Comparison of ENCODE assay signal across 1 cellular context in genomic region chr15:68691667-68692066, GRCh38.
TF ChIP-seq lines count a peak whose summit lies in the region.

No MANE protein-coding gene starts in this region.

TF ChIP-seq in SK-N-SH, 30 proteins besides CTCF, POLR2A, EP300 and RAD21 (continued from another document):
- TF ChIP-seq REST (IDR thresholded peaks at IDR 0.05; ENCODE audit: low read depth, low read length): no peak
TF ChIP-seq in SK-N-SH: peak in this region for 5.
